9 cellular contexts compared by ENCODE assay signal in the genomic region with DNA sequence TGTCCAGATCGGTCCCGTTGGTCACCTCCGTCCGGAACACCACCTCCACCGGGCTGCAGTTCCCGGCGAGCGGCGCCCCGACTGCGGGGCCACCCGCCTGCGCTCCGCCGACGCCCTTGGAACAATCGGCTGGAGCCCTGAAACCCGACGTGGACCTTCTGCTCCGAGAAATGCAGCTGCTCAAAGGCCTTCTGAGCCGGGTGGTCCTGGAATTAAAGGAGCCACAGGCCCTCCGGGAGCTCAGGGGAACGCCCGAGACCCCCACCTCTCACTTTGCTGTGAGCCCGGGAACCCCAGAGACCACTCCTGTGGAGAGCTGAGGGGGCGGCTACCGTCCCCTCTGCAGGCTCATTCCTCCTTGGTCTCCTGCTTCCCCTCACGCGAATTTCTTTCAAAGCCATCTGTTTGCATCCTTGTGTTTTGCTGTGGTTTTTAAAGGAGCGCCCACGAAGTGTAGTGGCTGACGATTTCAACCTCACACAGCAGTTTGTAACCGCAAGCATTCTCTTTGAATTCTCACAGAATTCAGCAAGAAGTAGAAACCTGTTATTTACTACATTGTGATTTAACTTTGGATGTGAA. TPM values are rescaled to one million over a fixed set of nuclear protein-coding genes. Genes with fewer than 3 reads are reported as not detected.
DNase-seq lines count a peak whose midpoint lies in the region; ATAC-seq and TF ChIP-seq lines count a peak whose summit lies in the region.
"Had no signal": no experiment of that assay in that cellular context is flagged by ENCODE, and none has a peak within 500 bp of the region (broad histone marks: within the 10 kb centered on the region; RNA-seq: fewer than 3 reads in every experiment).

No MANE protein-coding gene starts in this region.

- DNase-seq in DMS53 (lab: John Stamatoyannopoulos, UW) (peak; percentile 36), DMS53 treated with DMSO at 0.1 percent for 48 hours (lab: John Stamatoyannopoulos, UW; ENCODE audit: unreplicated experiment) (no peak), SK-N-MC (ENCODE audit: low read depth, low spot score) (no peak), cerebellar cortex (ENCODE audit: low spot score) (peak; percentile 42), medulla oblongata (ENCODE audit: extremely low spot score) (peak; percentile 33), thyroid gland (no peak), NCI-H2029 treated with DMSO at 0.1 percent for 48 hours (lab: John Stamatoyannopoulos, UW) (no peak)

- no peak overlapping the region for H3K27ac ChIP-seq in SK-N-MC
- H3K27ac ChIP-seq in thyroid gland: peak overlapping the region; percentile 46 to 87 (median 72)

- H3K9me3 ChIP-seq in SK-N-MC (ENCODE audit: low read depth, low read length): no peaks in the 10 kb centered on the region
- no peaks in the 10 kb centered on the region for H3K9me3 ChIP-seq in thyroid gland

- no peaks in the 10 kb centered on the region for H3K27me3 ChIP-seq in thyroid gland

- H3K4me3 ChIP-seq in SK-N-MC (peak overlapping the region; percentile 92), thyroid gland (replicated peaks in 1 of 3) (peak overlapping the region in 2 of 3 donors; percentile 19 to 69)

- TF ChIP-seq POLR2A in thyroid gland (IDR thresholded peaks at IDR 0.05): no peak

- TF ChIP-seq CTCF in thyroid gland (IDR thresholded peaks at IDR 0.05): no peak

- intact Hi-C loops in thyroid gland (cut with DNase I): no loop called here

- WGBS in thyroid gland, 2 donors: 6 to 9% methylated on average over 12 to 23 of the region's 33 CpGs

- H3K9ac ChIP-seq in SK-N-MC (ENCODE audit: insufficient read length): peak overlapping the region; percentile 84

- peaks cover 3 to 5% of the 10 kb centered on the region in 2 donors for H3K4me1 ChIP-seq in thyroid gland

- peak; percentile 3 for ATAC-seq in HG02870 (IDR thresholded peaks at IDR 0.05; ENCODE audit: unreplicated experiment)

- H3K36me3 ChIP-seq in SK-N-MC (ENCODE audit: insufficient read depth, low read length) (no peaks in the 10 kb centered on the region), thyroid gland (no peaks in the 10 kb centered on the region)

RNA-seq across cellular contexts. Expression of a gene that starts 6.1 kb away (rescaled TPM):
- total RNA-seq in thyroid gland: 1 to 10 TPM in 1 of 4 donors, under 1 TPM in 2, not detected in 1; 0.67 to 2.4 (median 0.89) TPM

RNA-seq across cellular contexts. Expression of a gene that starts 20.4 kb away (rescaled TPM):
- not detected for total RNA-seq in thyroid gland
- total RNA-seq: glomerular endothelial cell had no signal

RNA-seq across cellular contexts. Expression of a gene that starts 22.2 kb away (rescaled TPM):
- 10 to 100 TPM; 36.6 to 53.7 (median 39.8) TPM for total RNA-seq in thyroid gland

RNA-seq across cellular contexts. Expression of a gene that starts 38.7 kb away (rescaled TPM):
- total RNA-seq in thyroid gland: 10 to 100 TPM; 35.8 to 45.6 (median 38.7) TPM

Comparison
In these comparisons a context has a peak if more than half of its experiments do, and no peak if none do; other contexts are left out.
1. DNase-seq: peak in DMS53 (single experiment), cerebellar cortex (single experiment) and medulla oblongata (single experiment); none in DMS53 treated with DMSO at 0.1 percent for 48 hours (single experiment), SK-N-MC (single experiment), thyroid gland (0 of 2) and NCI-H2029 treated with DMSO at 0.1 percent for 48 hours (single experiment).